ENCODE assay signal across 1 cellular context in the genomic region with DNA sequence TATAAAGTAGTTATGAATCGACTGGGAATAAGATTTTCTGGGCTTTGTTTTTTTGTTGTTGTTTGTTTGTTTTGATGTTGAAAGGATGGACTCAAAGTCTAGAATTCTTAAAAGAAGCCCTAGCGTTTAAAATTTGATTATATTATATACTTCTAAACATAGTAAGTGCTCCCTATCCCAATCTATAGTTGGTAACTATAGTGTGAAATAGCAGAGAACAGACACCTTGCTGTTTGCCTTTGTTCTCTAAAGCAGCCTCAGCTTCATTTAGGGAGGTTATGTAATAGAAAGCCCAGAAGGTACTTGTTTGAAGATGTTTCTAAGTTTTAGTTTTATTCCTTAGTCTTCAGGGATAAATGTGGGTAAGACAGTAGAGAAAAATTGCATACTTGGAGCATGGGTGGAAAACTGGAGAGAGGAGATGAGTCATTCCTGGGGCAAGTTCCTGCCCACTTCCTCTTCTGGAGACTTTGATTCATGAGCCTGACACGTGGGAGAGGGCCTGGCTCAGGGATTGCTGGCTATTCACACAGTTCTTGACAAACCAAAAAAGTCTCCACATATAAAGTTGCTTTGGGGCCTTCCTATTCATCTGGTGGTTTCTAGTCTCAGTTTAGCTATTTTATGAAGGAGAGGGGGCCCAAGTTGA.
TF ChIP-seq lines count a peak whose summit lies in the region.

No MANE protein-coding gene starts in this region.

TF ChIP-seq in HepG2, 621 proteins besides CTCF, POLR2A, EP300 and RAD21 (continued from another document and continues in another):
- TF ChIP-seq, protein P1, sequence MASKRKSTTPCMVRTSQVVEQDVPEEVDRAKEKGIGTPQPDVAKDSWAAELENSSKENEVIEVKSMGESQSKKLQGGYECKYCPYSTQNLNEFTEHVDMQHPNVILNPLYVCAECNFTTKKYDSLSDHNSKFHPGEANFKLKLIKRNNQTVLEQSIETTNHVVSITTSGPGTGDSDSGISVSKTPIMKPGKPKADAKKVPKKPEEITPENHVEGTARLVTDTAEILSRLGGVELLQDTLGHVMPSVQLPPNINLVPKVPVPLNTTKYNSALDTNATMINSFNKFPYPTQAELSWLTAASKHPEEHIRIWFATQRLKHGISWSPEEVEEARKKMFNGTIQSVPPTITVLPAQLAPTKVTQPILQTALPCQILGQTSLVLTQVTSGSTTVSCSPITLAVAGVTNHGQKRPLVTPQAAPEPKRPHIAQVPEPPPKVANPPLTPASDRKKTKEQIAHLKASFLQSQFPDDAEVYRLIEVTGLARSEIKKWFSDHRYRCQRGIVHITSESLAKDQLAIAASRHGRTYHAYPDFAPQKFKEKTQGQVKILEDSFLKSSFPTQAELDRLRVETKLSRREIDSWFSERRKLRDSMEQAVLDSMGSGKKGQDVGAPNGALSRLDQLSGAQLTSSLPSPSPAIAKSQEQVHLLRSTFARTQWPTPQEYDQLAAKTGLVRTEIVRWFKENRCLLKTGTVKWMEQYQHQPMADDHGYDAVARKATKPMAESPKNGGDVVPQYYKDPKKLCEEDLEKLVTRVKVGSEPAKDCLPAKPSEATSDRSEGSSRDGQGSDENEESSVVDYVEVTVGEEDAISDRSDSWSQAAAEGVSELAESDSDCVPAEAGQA (IDR thresholded peaks at IDR 0.05; ENCODE audit: low read depth): no peak
- TF ChIP-seq, protein P1 (CRISPR knock-in tag; IDR thresholded peaks at IDR 0.05; ENCODE audit: borderline replicate concordance): 0 out of 2 replicates have a peak, but pooled peaks have one; percentile 73
- TF ChIP-seq ZNF782 (CRISPR knock-in tag; IDR thresholded peaks at IDR 0.05; ENCODE audit: borderline replicate concordance): no peak
- 0 out of 2 replicates have a peak, but pooled peaks have one; percentile 45 for TF ChIP-seq ZNF747 (CRISPR knock-in tag; IDR thresholded peaks at IDR 0.05; ENCODE audit: borderline replicate concordance)
- TF ChIP-seq PBX3 (CRISPR knock-in tag; IDR thresholded peaks at IDR 0.05; ENCODE audit: borderline replicate concordance): no peak
- TF ChIP-seq ARNT2 (CRISPR knock-in tag; IDR thresholded peaks at IDR 0.05; ENCODE audit: low read depth): no peak
- peak; percentile 70; the same call in 1 of the 2 replicates for TF ChIP-seq ZNF124 (CRISPR knock-in tag; IDR thresholded peaks at IDR 0.05)
- TF ChIP-seq HIC2 (CRISPR knock-in tag; IDR thresholded peaks at IDR 0.05; ENCODE audit: low read depth): no peak
- TF ChIP-seq, protein P2, sequence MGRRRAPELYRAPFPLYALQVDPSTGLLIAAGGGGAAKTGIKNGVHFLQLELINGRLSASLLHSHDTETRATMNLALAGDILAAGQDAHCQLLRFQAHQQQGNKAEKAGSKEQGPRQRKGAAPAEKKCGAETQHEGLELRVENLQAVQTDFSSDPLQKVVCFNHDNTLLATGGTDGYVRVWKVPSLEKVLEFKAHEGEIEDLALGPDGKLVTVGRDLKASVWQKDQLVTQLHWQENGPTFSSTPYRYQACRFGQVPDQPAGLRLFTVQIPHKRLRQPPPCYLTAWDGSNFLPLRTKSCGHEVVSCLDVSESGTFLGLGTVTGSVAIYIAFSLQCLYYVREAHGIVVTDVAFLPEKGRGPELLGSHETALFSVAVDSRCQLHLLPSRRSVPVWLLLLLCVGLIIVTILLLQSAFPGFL (CRISPR knock-in tag; IDR thresholded peaks at IDR 0.05): no peak
- TF ChIP-seq HOXD1 (CRISPR knock-in tag; IDR thresholded peaks at IDR 0.05): peak; percentile 64; the same call in 1 of the 2 replicates
- peak; percentile 64; the same call in 1 of the 2 replicates for TF ChIP-seq RARA (CRISPR knock-in tag; IDR thresholded peaks at IDR 0.05)
- TF ChIP-seq, protein P3, sequence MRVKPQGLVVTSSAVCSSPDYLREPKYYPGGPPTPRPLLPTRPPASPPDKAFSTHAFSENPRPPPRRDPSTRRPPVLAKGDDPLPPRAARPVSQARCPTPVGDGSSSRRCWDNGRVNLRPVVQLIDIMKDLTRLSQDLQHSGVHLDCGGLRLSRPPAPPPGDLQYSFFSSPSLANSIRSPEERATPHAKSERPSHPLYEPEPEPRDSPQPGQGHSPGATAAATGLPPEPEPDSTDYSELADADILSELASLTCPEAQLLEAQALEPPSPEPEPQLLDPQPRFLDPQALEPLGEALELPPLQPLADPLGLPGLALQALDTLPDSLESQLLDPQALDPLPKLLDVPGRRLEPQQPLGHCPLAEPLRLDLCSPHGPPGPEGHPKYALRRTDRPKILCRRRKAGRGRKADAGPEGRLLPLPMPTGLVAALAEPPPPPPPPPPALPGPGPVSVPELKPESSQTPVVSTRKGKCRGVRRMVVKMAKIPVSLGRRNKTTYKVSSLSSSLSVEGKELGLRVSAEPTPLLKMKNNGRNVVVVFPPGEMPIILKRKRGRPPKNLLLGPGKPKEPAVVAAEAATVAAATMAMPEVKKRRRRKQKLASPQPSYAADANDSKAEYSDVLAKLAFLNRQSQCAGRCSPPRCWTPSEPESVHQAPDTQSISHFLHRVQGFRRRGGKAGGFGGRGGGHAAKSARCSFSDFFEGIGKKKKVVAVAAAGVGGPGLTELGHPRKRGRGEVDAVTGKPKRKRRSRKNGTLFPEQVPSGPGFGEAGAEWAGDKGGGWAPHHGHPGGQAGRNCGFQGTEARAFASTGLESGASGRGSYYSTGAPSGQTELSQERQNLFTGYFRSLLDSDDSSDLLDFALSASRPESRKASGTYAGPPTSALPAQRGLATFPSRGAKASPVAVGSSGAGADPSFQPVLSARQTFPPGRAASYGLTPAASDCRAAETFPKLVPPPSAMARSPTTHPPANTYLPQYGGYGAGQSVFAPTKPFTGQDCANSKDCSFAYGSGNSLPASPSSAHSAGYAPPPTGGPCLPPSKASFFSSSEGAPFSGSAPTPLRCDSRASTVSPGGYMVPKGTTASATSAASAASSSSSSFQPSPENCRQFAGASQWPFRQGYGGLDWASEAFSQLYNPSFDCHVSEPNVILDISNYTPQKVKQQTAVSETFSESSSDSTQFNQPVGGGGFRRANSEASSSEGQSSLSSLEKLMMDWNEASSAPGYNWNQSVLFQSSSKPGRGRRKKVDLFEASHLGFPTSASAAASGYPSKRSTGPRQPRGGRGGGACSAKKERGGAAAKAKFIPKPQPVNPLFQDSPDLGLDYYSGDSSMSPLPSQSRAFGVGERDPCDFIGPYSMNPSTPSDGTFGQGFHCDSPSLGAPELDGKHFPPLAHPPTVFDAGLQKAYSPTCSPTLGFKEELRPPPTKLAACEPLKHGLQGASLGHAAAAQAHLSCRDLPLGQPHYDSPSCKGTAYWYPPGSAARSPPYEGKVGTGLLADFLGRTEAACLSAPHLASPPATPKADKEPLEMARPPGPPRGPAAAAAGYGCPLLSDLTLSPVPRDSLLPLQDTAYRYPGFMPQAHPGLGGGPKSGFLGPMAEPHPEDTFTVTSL (CRISPR knock-in tag; IDR thresholded peaks at IDR 0.05; ENCODE audit: borderline replicate concordance): peak; percentile 80; the same call in 1 of the 2 replicates
- TF ChIP-seq, protein P4, sequence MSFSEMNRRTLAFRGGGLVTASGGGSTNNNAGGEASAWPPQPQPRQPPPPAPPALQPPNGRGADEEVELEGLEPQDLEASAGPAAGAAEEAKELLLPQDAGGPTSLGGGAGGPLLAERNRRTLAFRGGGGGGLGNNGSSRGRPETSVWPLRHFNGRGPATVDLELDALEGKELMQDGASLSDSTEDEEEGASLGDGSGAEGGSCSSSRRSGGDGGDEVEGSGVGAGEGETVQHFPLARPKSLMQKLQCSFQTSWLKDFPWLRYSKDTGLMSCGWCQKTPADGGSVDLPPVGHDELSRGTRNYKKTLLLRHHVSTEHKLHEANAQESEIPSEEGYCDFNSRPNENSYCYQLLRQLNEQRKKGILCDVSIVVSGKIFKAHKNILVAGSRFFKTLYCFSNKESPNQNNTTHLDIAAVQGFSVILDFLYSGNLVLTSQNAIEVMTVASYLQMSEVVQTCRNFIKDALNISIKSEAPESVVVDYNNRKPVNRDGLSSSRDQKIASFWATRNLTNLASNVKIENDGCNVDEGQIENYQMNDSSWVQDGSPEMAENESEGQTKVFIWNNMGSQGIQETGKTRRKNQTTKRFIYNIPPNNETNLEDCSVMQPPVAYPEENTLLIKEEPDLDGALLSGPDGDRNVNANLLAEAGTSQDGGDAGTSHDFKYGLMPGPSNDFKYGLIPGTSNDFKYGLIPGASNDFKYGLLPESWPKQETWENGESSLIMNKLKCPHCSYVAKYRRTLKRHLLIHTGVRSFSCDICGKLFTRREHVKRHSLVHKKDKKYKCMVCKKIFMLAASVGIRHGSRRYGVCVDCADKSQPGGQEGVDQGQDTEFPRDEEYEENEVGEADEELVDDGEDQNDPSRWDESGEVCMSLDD (CRISPR knock-in tag; IDR thresholded peaks at IDR 0.05; ENCODE audit: borderline replicate concordance): no peak
- TF ChIP-seq BHLHE40 (IDR thresholded peaks at IDR 0.05; ENCODE audit: low read length): 0 out of 2 replicates have a peak, but pooled peaks have one; percentile 34
- peak; percentile 59; the same call in 1 of the 2 replicates for TF ChIP-seq ZNF724P (CRISPR knock-in tag; IDR thresholded peaks at IDR 0.05; ENCODE audit: borderline replicate concordance)
- TF ChIP-seq, protein P5, sequence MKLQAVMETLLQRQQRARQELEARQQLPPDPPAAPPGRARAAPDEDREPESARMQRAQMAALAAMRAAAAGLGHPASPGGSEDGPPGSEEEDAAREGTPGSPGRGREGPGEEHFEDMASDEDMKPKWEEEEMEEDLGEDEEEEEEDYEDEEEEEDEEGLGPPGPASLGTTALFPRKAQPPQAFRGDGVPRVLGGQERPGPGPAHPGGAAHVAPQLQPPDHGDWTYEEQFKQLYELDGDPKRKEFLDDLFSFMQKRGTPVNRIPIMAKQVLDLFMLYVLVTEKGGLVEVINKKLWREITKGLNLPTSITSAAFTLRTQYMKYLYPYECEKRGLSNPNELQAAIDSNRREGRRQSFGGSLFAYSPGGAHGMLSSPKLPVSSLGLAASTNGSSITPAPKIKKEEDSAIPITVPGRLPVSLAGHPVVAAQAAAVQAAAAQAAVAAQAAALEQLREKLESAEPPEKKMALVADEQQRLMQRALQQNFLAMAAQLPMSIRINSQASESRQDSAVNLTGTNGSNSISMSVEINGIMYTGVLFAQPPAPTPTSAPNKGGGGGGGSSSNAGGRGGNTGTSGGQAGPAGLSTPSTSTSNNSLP (IDR thresholded peaks at IDR 0.05; ENCODE audit: low read depth, low read length): peak; percentile 13; the same call in 1 of the 2 replicates
- no peak for TF ChIP-seq ZNF616 (CRISPR knock-in tag; IDR thresholded peaks at IDR 0.05; ENCODE audit: low read depth)
- TF ChIP-seq PAXIP1 (CRISPR knock-in tag; conservative IDR thresholded peaks at IDR 0.05): peak; percentile 72
- TF ChIP-seq DMAP1 (CRISPR knock-in tag; IDR thresholded peaks at IDR 0.05): peak; percentile 81; the same call in 1 of the 2 replicates
- TF ChIP-seq NFRKB (IDR thresholded peaks at IDR 0.05): no peak
